ENCODE assay signal across 8 cellular contexts in genomic region chr11:27363576-27364115, GRCh38. TPM values are rescaled to one million over a fixed set of nuclear protein-coding genes. Genes with fewer than 3 reads are reported as not detected.
A peak's percentile ranks its signal among the peaks of the same experiment; 100 is the strongest.
DNase-seq lines count a peak whose midpoint lies in the region; ATAC-seq and TF ChIP-seq lines count a peak whose summit lies in the region.

No MANE protein-coding gene starts in this region.

- H3K36me3 ChIP-seq in BE2C, result no peaks in the 10 kb centered on the region

- POLR2A ChIA-PET in naive thymus-derived CD8-positive, alpha-beta T cell (lab: Charles Lee), result interaction anchor here (0.5 to 1.0 kb wide), 2 partner anchors 64 to 143 kb away, joined by 3 to 8 read pairs; no protein-coding TSS in a partner anchor

- H3K27me3 Mint-ChIP-seq in IgD-negative memory B cell (no peaks in the 10 kb centered on the region), chondrocyte (ENCODE audit: low read depth) (no peaks in the 10 kb centered on the region)
- H3K27me3 Mint-ChIP-seq in naive thymus-derived CD8-positive, alpha-beta T cell, result peaks cover 0 to 2% (median 0%) of the 10 kb centered on the region in 5 donors

- no peak for ATAC-seq in naive thymus-derived CD8-positive, alpha-beta T cell
- no peak for ATAC-seq in HG03442 (IDR thresholded peaks at IDR 0.05; ENCODE audit: unreplicated experiment)

- peak overlapping the region; percentile 74 for H3K4me3 ChIP-seq in BE2C (ENCODE audit: low read depth, low read length)

- no peaks in the 10 kb centered on the region for H3K9me3 ChIP-seq in BE2C

- no peaks in the 10 kb centered on the region for H3K9me3 Mint-ChIP-seq in IgD-negative memory B cell
- H3K9me3 Mint-ChIP-seq in chondrocyte (ENCODE audit: low read depth), result no peaks in the 10 kb centered on the region
- no peaks in the 10 kb centered on the region for H3K9me3 Mint-ChIP-seq in naive thymus-derived CD8-positive, alpha-beta T cell

- H3K27me3 ChIP-seq in BE2C, result no peaks in the 10 kb centered on the region

- H3K4me1 ChIP-seq in BE2C, result no peaks in the 10 kb centered on the region; the same call in 1 of the 2 replicates

- H3K27ac Mint-ChIP-seq in IgD-negative memory B cell (peak overlapping the region; percentile 16 to 93 (median 51)), chondrocyte (ENCODE audit: unreplicated experiment) (peak overlapping the region; percentile 77)
- peak overlapping the region; percentile 82 to 94 (median 91) for H3K27ac Mint-ChIP-seq in naive thymus-derived CD8-positive, alpha-beta T cell

- peaks cover 14 to 21% (median 16%) of the 10 kb centered on the region in 3 donors for H3K4me1 Mint-ChIP-seq in IgD-negative memory B cell
- H3K4me1 Mint-ChIP-seq in chondrocyte (ENCODE audit: low read depth), result peaks cover 21% of the 10 kb centered on the region
- peaks cover 14 to 32% (median 28%) of the 10 kb centered on the region in 4 donors for H3K4me1 Mint-ChIP-seq in naive thymus-derived CD8-positive, alpha-beta T cell

- no peak for TF ChIP-seq CTCF in BE2C (IDR thresholded peaks at IDR 0.05; ENCODE audit: low read depth, low read length)
- TF ChIP-seq CTCF in chondrocyte (IDR thresholded peaks at IDR 0.05), result no peak

- peak overlapping the region; percentile 87 to 95 (median 94) for H3K4me3 Mint-ChIP-seq in IgD-negative memory B cell
- peak overlapping the region; percentile 88 for H3K4me3 Mint-ChIP-seq in chondrocyte (ENCODE audit: unreplicated experiment)
- peak overlapping the region; percentile 85 to 96 (median 92) for H3K4me3 Mint-ChIP-seq in naive thymus-derived CD8-positive, alpha-beta T cell

- DNase-seq in BE2C (no peak), chondrocyte (ENCODE audit: low spot score) (no peak), NCI-H748 (lab: John Stamatoyannopoulos, UW; ENCODE audit: unreplicated experiment) (no peak), NCI-H1105 treated with DMSO at 0.1 percent for 48 hours (lab: John Stamatoyannopoulos, UW) (no peak), SK-N-DZ (ENCODE audit: low spot score) (no peak)
- DNase-seq in naive thymus-derived CD8-positive, alpha-beta T cell, result no peak

- no peaks in the 10 kb centered on the region for H3K36me3 Mint-ChIP-seq in IgD-negative memory B cell
- peaks cover 3% of the 10 kb centered on the region for H3K36me3 Mint-ChIP-seq in chondrocyte (ENCODE audit: low read depth)
- no peaks in the 10 kb centered on the region for H3K36me3 Mint-ChIP-seq in naive thymus-derived CD8-positive, alpha-beta T cell

RNA-seq across cellular contexts. Expression of gene CCDC34, which starts 0.6 kb away (rescaled TPM):
- 3.2 TPM for polyA plus RNA-seq in BE2C (2012; ENCODE audit: insufficient read depth, insufficient read length, low read depth)
- 3.0 TPM for polyA plus RNA-seq in IgD-negative memory B cell
- 3.6 to 12.6 TPM (median 4.3 TPM) in 3 replicates for total RNA-seq in chondrocyte
- 1 to 10 TPM; 4.2 to 4.7 TPM for total RNA-seq in naive thymus-derived CD8-positive, alpha-beta T cell
- 1 to 10 TPM; 1.8 to 2.4 (median 2.3) TPM for polyA plus RNA-seq in naive thymus-derived CD8-positive, alpha-beta T cell
- 21.9 and 31.6 TPM in 2 replicates for polyA plus RNA-seq in SK-N-DZ (2014; cell fraction: cytosol; rRNA removed)
- 15.9 and 22.8 TPM in 2 replicates for polyA plus RNA-seq in SK-N-DZ (2014; cell fraction: nucleus; rRNA removed)
